8 cellular contexts compared by ENCODE assay signal in the genomic region with DNA sequence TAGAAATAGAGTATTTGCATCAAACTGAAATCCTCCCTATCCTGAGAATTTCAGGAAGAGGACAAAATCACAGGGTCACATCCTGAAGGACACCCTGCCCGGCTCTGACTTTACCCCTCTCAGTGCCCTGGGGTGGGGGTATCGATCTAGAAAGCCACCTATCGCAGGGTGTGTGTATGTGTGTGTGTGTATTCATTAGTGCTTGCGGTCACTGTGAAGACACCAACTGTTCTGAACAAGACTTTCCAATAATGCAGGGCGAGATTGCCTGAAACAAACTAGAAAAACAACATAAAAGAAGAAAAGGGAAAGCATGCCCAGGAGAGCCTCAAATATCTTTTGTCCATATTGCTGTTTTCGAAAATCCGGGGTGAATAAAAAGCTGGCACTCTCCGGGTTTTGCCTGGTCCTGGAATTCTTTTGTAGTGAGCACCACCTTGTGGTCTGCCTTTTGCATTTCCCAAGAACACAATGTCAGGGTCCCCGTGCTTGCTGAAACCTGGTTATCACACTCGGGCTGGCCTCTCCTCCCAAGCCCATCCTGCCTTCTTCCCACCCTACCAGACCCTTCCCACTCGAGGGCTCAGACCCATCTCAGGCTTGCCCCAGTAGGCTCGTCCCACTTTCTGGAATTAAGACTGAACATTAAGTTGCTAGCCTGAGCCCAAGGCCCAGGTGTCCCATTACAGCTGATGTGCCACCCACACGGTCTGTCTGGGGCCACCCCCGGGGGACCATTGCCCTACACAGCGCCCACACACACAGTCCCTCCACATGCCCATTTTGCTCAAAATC. TPM values are rescaled to one million over a fixed set of nuclear protein-coding genes. Genes with fewer than 3 reads are reported as not detected.
A peak's percentile ranks its signal among the peaks of the same experiment; 100 is the strongest.
DNase-seq lines count a peak whose midpoint lies in the region; ATAC-seq and TF ChIP-seq lines count a peak whose summit lies in the region.

No MANE protein-coding gene starts in this region.

- H3K27ac ChIP-seq in right cardiac atrium (ENCODE audit: low read length): no peak overlapping the region

- H3K4me3 ChIP-seq in AG09309 (ENCODE audit: control insufficient read depth, low read depth, low read length) (no peak overlapping the region), GM12875 (ENCODE audit: low read depth, low read length) (no peak overlapping the region), right cardiac atrium (ENCODE audit: low read length) (no peak overlapping the region), retinal pigment epithelial cell (ENCODE audit: low read length) (no peak overlapping the region)

- 23% methylated on average over 15 of the region's 15 CpGs for WGBS in right cardiac atrium

- no peaks in the 10 kb centered on the region for H3K27me3 ChIP-seq in right cardiac atrium (ENCODE audit: control insufficient read depth, insufficient read depth)

- ATAC-seq in right cardiac atrium: peak; percentile 65 to 78
- no peak for ATAC-seq in HG03097 (IDR thresholded peaks at IDR 0.05; ENCODE audit: low FRiP score, unreplicated experiment)
- ATAC-seq in GM18858 (IDR thresholded peaks at IDR 0.05; ENCODE audit: unreplicated experiment): no peak

- no peak for DNase-seq in AG09309 (ENCODE audit: low read depth)
- DNase-seq in NCI-H2227 (lab: John Stamatoyannopoulos, UW; ENCODE audit: unreplicated experiment): peak; percentile 72
- peak in 43 of 58 donors; percentile 4 to 67 (median 24) for DNase-seq in anterior cingulate cortex (lab: John Stamatoyannopoulos, UW)
- peak; percentile 30 to 54 (median 31) for DNase-seq in right cardiac atrium
- DNase-seq in retinal pigment epithelial cell (ENCODE audit: low read depth): no peak

- H3K4me1 ChIP-seq in right cardiac atrium (ENCODE audit: control insufficient read depth, insufficient read depth, low read length): no peaks in the 10 kb centered on the region

- no peaks in the 10 kb centered on the region for H3K9me3 ChIP-seq in right cardiac atrium (ENCODE audit: control insufficient read depth, low read length)

- TF ChIP-seq CTCF in AG09309 (IDR thresholded peaks at IDR 0.05; ENCODE audit: control insufficient read depth, insufficient read depth, low read depth, low read length, missing control alignments) (peak; percentile 70), GM12875 (IDR thresholded peaks at IDR 0.05; ENCODE audit: borderline replicate concordance, insufficient read depth, low read depth, low read length) (peak; percentile 58; the same call in 1 of the 2 replicates), retinal pigment epithelial cell (conservative IDR thresholded peaks at IDR 0.05; ENCODE audit: low read depth, low read length) (peak; percentile 73)

- intact Hi-C loops in right cardiac atrium (cut with DNase I): loop anchor here in 3 of 4 donors (2.0 to 5.0 kb wide), 2 partner anchors 708 kb away; no protein-coding TSS in a partner anchor

RNA-seq across cellular contexts. Expression of gene COPS8, which starts 25.0 kb away (rescaled TPM):
- total RNA-seq in right cardiac atrium: 10 to 100 TPM; 70.1 to 91.4 (median 87.8) TPM
- polyA plus RNA-seq in right cardiac atrium: 76.4 TPM

Comparison
In these comparisons a context has a peak if more than half of its experiments do, and no peak if none do; other contexts are left out.
1. DNase-seq: peak in NCI-H2227 (single experiment), anterior cingulate cortex (43 of 58) and right cardiac atrium (3 of 3); none in AG09309 (single experiment) and retinal pigment epithelial cell (single experiment).
2. ATAC-seq: peak in right cardiac atrium (2 of 2); none in HG03097 (single experiment) and GM18858 (single experiment).
3. Peak in every context shown above with its lines, with median percentiles within 50 percentile points of each other: CTCF ChIP-seq.